Comparison of ENCODE assay signal across 9 cellular contexts in genomic region chr6:43667245-43668150, GRCh38. TPM values are rescaled to one million over a fixed set of nuclear protein-coding genes. Genes with fewer than 3 reads are reported as not detected.
DNase-seq lines count a peak whose midpoint lies in the region; ATAC-seq, FAIRE-seq and TF ChIP-seq lines count a peak whose summit lies in the region.
"Had no signal": no experiment of that assay in that cellular context is flagged by ENCODE, and none has a peak within 500 bp of the region (broad histone marks: within the 10 kb centered on the region; RNA-seq: fewer than 3 reads in every experiment).

No MANE protein-coding gene starts in this region.

- H3K79me2 ChIP-seq in keratinocyte (ENCODE audit: control insufficient read depth, insufficient read depth, low read length) = no peaks in the 10 kb centered on the region

- H3K27me3 ChIP-seq in keratinocyte (ENCODE audit: control insufficient read depth, extremely low read depth, insufficient read depth, low read length) = no peaks in the 10 kb centered on the region

- dilution Hi-C loops in keratinocyte (cut with MboI; ENCODE audit: extremely low pct_ligation_motif_present, low sequenced_read_pairs) = no loop called here

- no peaks in the 10 kb centered on the region for H4K20me1 ChIP-seq in keratinocyte (ENCODE audit: control insufficient read depth, extremely low read depth, insufficient read depth, low read length)

- peak; percentile 43 for ATAC-seq in HG02870 (IDR thresholded peaks at IDR 0.05; ENCODE audit: unreplicated experiment)
- ATAC-seq in HG03457 (IDR thresholded peaks at IDR 0.05; ENCODE audit: unreplicated experiment) = no peak

- H3K9me3 ChIP-seq in keratinocyte (ENCODE audit: control insufficient read depth, low read depth, low read length) = no peaks in the 10 kb centered on the region

- H3K4me1 ChIP-seq in keratinocyte (ENCODE audit: control insufficient read depth, extremely low read depth, insufficient read depth, low read length) = peaks cover 25% of the 10 kb centered on the region

- H3K4me2 ChIP-seq in keratinocyte (ENCODE audit: control insufficient read depth, extremely low read depth, insufficient read depth, low read depth, low read length) = peak overlapping the region; percentile 12

- H3K4me3 ChIP-seq in keratinocyte (ENCODE audit: control insufficient read depth in 2 of 3, extremely low read depth in 1 of 3, insufficient read depth in 2 of 3, low read depth in 1 of 3, low read length in 3 of 3) = no peak overlapping the region

- peaks cover 2% of the 10 kb centered on the region for H3K9me1 ChIP-seq in keratinocyte (ENCODE audit: control insufficient read depth, extremely low read depth, insufficient read depth, low read length)

- no peak overlapping the region for H3K9ac ChIP-seq in keratinocyte (ENCODE audit: control insufficient read depth, extremely low read depth, insufficient read depth, low read length)

- DNase-seq in DMS153 (lab: John Stamatoyannopoulos, UW) = peak; percentile 76
- peak; percentile 84 for DNase-seq in NCI-H2227 (lab: John Stamatoyannopoulos, UW; ENCODE audit: unreplicated experiment)
- peak; percentile 52 to 85 (median 72) for DNase-seq in activated CD4-positive, CD25-positive, alpha-beta regulatory T cell (lab: John Stamatoyannopoulos, UW)
- peak in 59 of 61 donors; percentile 32 to 91 (median 70) for DNase-seq in caudate nucleus (lab: John Stamatoyannopoulos, UW)
- no peak for DNase-seq in keratinocyte (ENCODE audit: low read depth, low spot score)
- DNase-seq in stimulated activated CD4-positive, alpha-beta T cell treated with anti-CD3 and anti-CD28 coated beads, Interleukin-1b, Interleukin-23, amount 100 ng/mL, for 1 hour (ENCODE audit: low read depth in 2 of 2) = peak; percentile 63 to 88

- peak; percentile 78 for FAIRE-seq in keratinocyte (lab: Jason Lieb, UNC)
- FAIRE-seq: endometrium had no signal

- H2AFZ ChIP-seq in keratinocyte (ENCODE audit: control insufficient read depth, low read length) = no peak overlapping the region

- peak overlapping the region; percentile 67 for H3K27ac ChIP-seq in caudate nucleus (ENCODE audit: low read depth, low read length)
- H3K27ac ChIP-seq in keratinocyte (ENCODE audit: control insufficient read depth, insufficient read depth, low read length) = no peak overlapping the region

- peaks cover 11 to 12% of the 10 kb centered on the region in 2 experiments for H3K36me3 ChIP-seq in keratinocyte (ENCODE audit: control insufficient read depth in 2 of 2, extremely low read depth in 1 of 2, insufficient read depth in 2 of 2, low read length in 2 of 2)

- peak in 2 of 3 experiments; percentile 92 to 98 for TF ChIP-seq CTCF in keratinocyte (optimal IDR thresholded peaks at IDR 0.05 in 1 of 3, IDR thresholded peaks at IDR 0.05 in 1 of 3, conservative IDR thresholded peaks at IDR 0.05 in 1 of 3; ENCODE audit: extremely low read depth in 1 of 3, insufficient read depth in 2 of 3, low read length in 3 of 3)

RNA-seq across cellular contexts. Expression of gene MRPS18A, which starts 20.1 kb away (rescaled TPM):
- polyA plus RNA-seq in keratinocyte = 48.8 to 62.8 TPM (median 54.5 TPM) in 3 replicates
- 15.7 TPM for polyA plus RNA-seq in keratinocyte (2011; ENCODE audit: low read depth)
- polyA plus RNA-seq in keratinocyte (2011; cell fraction: cytosol; rRNA removed) = 40.7 and 52.6 TPM in 2 replicates
- polyA plus RNA-seq in keratinocyte (2011; cell fraction: nucleus; rRNA removed) = 37.2 and 42.3 TPM in 2 replicates
- 39.8 and 53.6 TPM in 2 replicates for polyA plus RNA-seq in keratinocyte (2012; ENCODE audit: low replicate concordance)
- polyA minus RNA-seq in keratinocyte = 54.2 to 64.3 TPM (median 59.7 TPM) in 3 replicates
- 31.3 TPM for polyA minus RNA-seq in keratinocyte (2011; cell fraction: cytosol; rRNA and poly(A)+ RNA removed)
- 16.5 and 25.8 TPM in 2 replicates for polyA minus RNA-seq in keratinocyte (2011; cell fraction: nucleus; rRNA and poly(A)+ RNA removed)

RNA-seq across cellular contexts. Expression of gene RSPH9, which starts 22.7 kb away (rescaled TPM):
- not detected in 3 replicates for polyA plus RNA-seq in keratinocyte
- not detected for polyA plus RNA-seq in keratinocyte (2011; ENCODE audit: low read depth)
- not detected in 2 replicates for polyA plus RNA-seq in keratinocyte (2011; cell fraction: cytosol; rRNA removed)
- not detected in 2 replicates for polyA plus RNA-seq in keratinocyte (2011; cell fraction: nucleus; rRNA removed)
- polyA plus RNA-seq in keratinocyte (2012; ENCODE audit: low replicate concordance) = 0.14 and 0.15 TPM in 2 replicates
- polyA minus RNA-seq in keratinocyte = not detected in 3 replicates
- polyA minus RNA-seq in keratinocyte (2011; cell fraction: cytosol; rRNA and poly(A)+ RNA removed) = not detected
- not detected in 2 replicates for polyA minus RNA-seq in keratinocyte (2011; cell fraction: nucleus; rRNA and poly(A)+ RNA removed)

RNA-seq across cellular contexts. Expression of gene MAD2L1BP, which starts 31.9 kb away (rescaled TPM):
- polyA plus RNA-seq in keratinocyte = 34.2 to 48.1 TPM (median 46.5 TPM) in 3 replicates
- polyA plus RNA-seq in keratinocyte (2011; ENCODE audit: low read depth) = 8.5 TPM
- 32.1 and 37.0 TPM in 2 replicates for polyA plus RNA-seq in keratinocyte (2011; cell fraction: cytosol; rRNA removed)
- polyA plus RNA-seq in keratinocyte (2011; cell fraction: nucleus; rRNA removed) = 35.3 and 37.3 TPM in 2 replicates
- 22.0 and 23.9 TPM in 2 replicates for polyA plus RNA-seq in keratinocyte (2012; ENCODE audit: low replicate concordance)
- 18.6 to 55.6 TPM (median 30.6 TPM) in 3 replicates for polyA minus RNA-seq in keratinocyte
- 26.9 TPM for polyA minus RNA-seq in keratinocyte (2011; cell fraction: cytosol; rRNA and poly(A)+ RNA removed)
- polyA minus RNA-seq in keratinocyte (2011; cell fraction: nucleus; rRNA and poly(A)+ RNA removed) = 11.8 and 12.4 TPM in 2 replicates

RNA-seq across cellular contexts. Expression of gene GTPBP2, which starts 38.4 kb away (rescaled TPM):
- polyA plus RNA-seq in keratinocyte = 51.2 to 80.6 TPM (median 59.5 TPM) in 3 replicates
- polyA plus RNA-seq in keratinocyte (2011; ENCODE audit: low read depth) = 33.4 TPM
- polyA plus RNA-seq in keratinocyte (2011; cell fraction: cytosol; rRNA removed) = 29.5 and 30.4 TPM in 2 replicates
- 261 and 264 TPM in 2 replicates for polyA plus RNA-seq in keratinocyte (2011; cell fraction: nucleus; rRNA removed)
- polyA plus RNA-seq in keratinocyte (2012; ENCODE audit: low replicate concordance) = 33.4 and 72.1 TPM in 2 replicates
- polyA minus RNA-seq in keratinocyte = 40.6 to 46.7 TPM (median 42.3 TPM) in 3 replicates
- polyA minus RNA-seq in keratinocyte (2011; cell fraction: cytosol; rRNA and poly(A)+ RNA removed) = 26.9 TPM
- 34.3 and 43.3 TPM in 2 replicates for polyA minus RNA-seq in keratinocyte (2011; cell fraction: nucleus; rRNA and poly(A)+ RNA removed)
